8 cellular contexts compared by ENCODE assay signal in the genomic region with DNA sequence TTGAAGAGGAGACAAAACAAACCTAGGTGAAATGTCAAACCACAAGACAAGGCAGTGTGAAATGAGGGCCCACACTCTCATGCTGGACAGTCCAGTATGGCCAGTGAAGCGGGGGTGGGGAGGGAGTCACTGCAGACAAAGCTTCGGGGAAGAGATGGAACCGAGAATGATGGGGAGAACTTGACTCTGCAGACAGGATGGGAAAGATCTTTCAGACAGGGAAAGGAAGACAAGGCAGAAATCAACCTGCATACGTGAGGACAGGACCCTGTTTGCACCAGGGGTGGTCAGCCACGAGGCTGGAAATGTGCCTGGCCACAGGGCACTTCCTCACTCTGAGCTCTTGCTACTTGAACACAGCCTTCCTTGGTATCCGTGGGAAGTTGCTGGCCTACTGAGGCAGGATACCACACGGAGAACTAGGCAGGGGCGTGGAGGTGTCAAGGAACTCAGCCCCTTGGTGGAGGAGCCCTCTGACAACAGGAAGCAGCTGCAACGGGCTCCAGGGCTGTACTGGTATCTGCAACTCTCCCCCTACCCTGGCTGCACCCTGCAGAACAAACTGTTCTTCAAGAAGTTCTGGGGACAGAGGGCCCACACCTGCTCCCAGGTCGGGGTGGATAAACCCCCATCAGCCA. TPM values are rescaled to one million over a fixed set of nuclear protein-coding genes. Genes with fewer than 3 reads are reported as not detected.
DNase-seq lines count a peak whose midpoint lies in the region; ATAC-seq and TF ChIP-seq lines count a peak whose summit lies in the region.

No MANE protein-coding gene starts in this region.

- H3K4me3 ChIP-seq in GM12865 (ENCODE audit: low read depth, low read length) (peak overlapping the region; percentile 39), NB4 (ENCODE audit: low read depth, low read length) (no peak overlapping the region), colonic mucosa (no peak overlapping the region)

- no peaks in the 10 kb centered on the region for H3K9me3 ChIP-seq in colonic mucosa

- H3K27me3 ChIP-seq in colonic mucosa = no peaks in the 10 kb centered on the region

- peak overlapping the region; percentile 59 for H3K27ac ChIP-seq in colonic mucosa

- H3K27ac Mint-ChIP-seq in progenitor cell of endocrine pancreas = peak overlapping the region; percentile 19

- no peaks in the 10 kb centered on the region for H3K27me3 Mint-ChIP-seq in progenitor cell of endocrine pancreas

- H3K4me1 ChIP-seq in colonic mucosa = peaks cover 34% of the 10 kb centered on the region

- peak overlapping the region in 1 of 2 donors; percentile 38 for H3K9ac ChIP-seq in colonic mucosa (ENCODE audit: low read depth in 2 of 2, low read length in 2 of 2)

- H3K4me1 Mint-ChIP-seq in progenitor cell of endocrine pancreas (ENCODE audit: low read depth) = peaks cover 6% of the 10 kb centered on the region

- TF ChIP-seq CTCF in GM12865 (IDR thresholded peaks at IDR 0.05; ENCODE audit: insufficient read depth, low read depth, low read length, missing control alignments) = no peak
- TF ChIP-seq CTCF in NB4 (IDR thresholded peaks at IDR 0.05; ENCODE audit: low read depth, low read length) = no peak
- TF ChIP-seq CTCF in colonic mucosa (IDR thresholded peaks at IDR 0.05) = no peak
- no peak for TF ChIP-seq CTCF in progenitor cell of endocrine pancreas (IDR thresholded peaks at IDR 0.05; ENCODE audit: unreplicated experiment)

- no peaks in the 10 kb centered on the region for H3K36me3 Mint-ChIP-seq in progenitor cell of endocrine pancreas (ENCODE audit: insufficient read depth)

- ATAC-seq in HG03135 (IDR thresholded peaks at IDR 0.05; ENCODE audit: unreplicated experiment) = no peak

- DNase-seq in GM12865 (ENCODE audit: low read depth) (peak; percentile 78), NB4 (ENCODE audit: low read depth) (peak; percentile 77), colonic mucosa (no peak), progenitor cell of endocrine pancreas (ENCODE audit: low spot score, unreplicated experiment) (no peak), NCI-H524 (lab: John Stamatoyannopoulos, UW) (no peak), retina (no peak), NCI-H1694 (lab: John Stamatoyannopoulos, UW) (no peak)

- intact Hi-C loops in colonic mucosa (cut with DNase I) = loop anchor here (5.0 kb wide), 2 partner anchors 164 to 229 kb away; no protein-coding TSS in a partner anchor

- no peak overlapping the region for H3K4me3 Mint-ChIP-seq in progenitor cell of endocrine pancreas (ENCODE audit: low read depth)

- H3K36me3 ChIP-seq in colonic mucosa = no peaks in the 10 kb centered on the region

- no peak for TF ChIP-seq POLR2A in NB4 (IDR thresholded peaks at IDR 0.05; ENCODE audit: extremely low read depth, insufficient read length)

- H3K9me3 Mint-ChIP-seq in progenitor cell of endocrine pancreas (ENCODE audit: low read depth) = no peaks in the 10 kb centered on the region

RNA-seq across cellular contexts. Expression of gene SRP14, which starts 9.3 kb away (rescaled TPM):
- 100 to 1,000 TPM; 163 to 167 TPM for total RNA-seq in colonic mucosa
- 282 and 285 TPM in 2 replicates for total RNA-seq in progenitor cell of endocrine pancreas

Comparison
In these comparisons a context has a peak if more than half of its experiments do, and no peak if none do; other contexts are left out.
1. DNase-seq: peak in GM12865 (single experiment) and NB4 (single experiment); none in colonic mucosa (single experiment), progenitor cell of endocrine pancreas (single experiment), NCI-H524 (0 of 2), retina (single experiment) and NCI-H1694 (single experiment).